In genomic region chr5:150065346-150065745, GRCh38 we compare ENCODE assay signal across 14 cellular contexts. TPM values are rescaled to one million over a fixed set of nuclear protein-coding genes. Genes with fewer than 3 reads are reported as not detected.
A peak's percentile ranks its signal among the peaks of the same experiment; 100 is the strongest.
DNase-seq lines count a peak whose midpoint lies in the region; ATAC-seq and TF ChIP-seq lines count a peak whose summit lies in the region.
"Had no signal": no experiment of that assay in that cellular context is flagged by ENCODE, and none has a peak within 500 bp of the region (broad histone marks: within the 10 kb centered on the region; RNA-seq: fewer than 3 reads in every experiment).

No MANE protein-coding gene starts in this region.

- H3K4me2 ChIP-seq in GM23248 (ENCODE audit: unreplicated experiment) = peak overlapping the region; percentile 37
- peak overlapping the region; percentile 51 for H3K4me2 ChIP-seq in skeletal muscle satellite cell (ENCODE audit: low read length)

- intact Hi-C loops in left cardiac atrium (cut with DNase I) (no loop called here), stomach (cut with DNase I; ENCODE audit: low total_unique reads) (no loop called here)

- peak overlapping the region; percentile 2; the same call in 1 of the 2 replicates for H3K4me3 ChIP-seq in GM23248
- H3K4me3 ChIP-seq in adipocyte (ENCODE audit: low read length) = no peak overlapping the region
- peak overlapping the region; percentile 28 for H3K4me3 ChIP-seq in skeletal muscle satellite cell (ENCODE audit: low read length)
- H3K4me3 ChIP-seq in stomach = no peak overlapping the region
- H3K4me3 ChIP-seq: adrenal gland had no signal

- in situ Hi-C loops in GM23248 (cut with MboI) = no loop called here
- in situ Hi-C loops in G401 (cut with HindIII; ENCODE audit: low sequenced_read_pairs) = no loop called here

- no peaks in the 10 kb centered on the region for H3K9me3 ChIP-seq in GM23248 (ENCODE audit: low read depth)
- H3K9me3 ChIP-seq in adipocyte (ENCODE audit: control insufficient read depth, low read length) = no peaks in the 10 kb centered on the region
- no peaks in the 10 kb centered on the region for H3K9me3 ChIP-seq in skeletal muscle satellite cell (replicated peaks; ENCODE audit: low read length)
- no peaks in the 10 kb centered on the region for H3K9me3 ChIP-seq in stomach
- H3K9me3 ChIP-seq: adrenal gland had no signal

- ATAC-seq in left cardiac atrium = peak; percentile 42 to 69

- no peaks in the 10 kb centered on the region for H4K20me1 ChIP-seq in GM23248 (ENCODE audit: insufficient read depth)

- peaks cover 20% of the 10 kb centered on the region for H3F3A ChIP-seq in GM23248 (ENCODE audit: insufficient read depth)

- H3K27me3 Mint-ChIP-seq in glutamatergic neuron (ENCODE audit: unreplicated experiment) = no peaks in the 10 kb centered on the region

- no peak overlapping the region for H3K27ac Mint-ChIP-seq in glutamatergic neuron (ENCODE audit: unreplicated experiment)
- H3K27ac Mint-ChIP-seq: activated CD4-positive, alpha-beta memory T cell treated with anti-CD3 and anti-CD28 coated beads, Interleukin-2, amount 10 ng/mL, durations not matched to agents 7 days and 5 days had no signal

- no peak overlapping the region for H3K4me3 Mint-ChIP-seq in glutamatergic neuron (ENCODE audit: unreplicated experiment)
- H3K4me3 Mint-ChIP-seq: activated CD4-positive, alpha-beta memory T cell treated with anti-CD3 and anti-CD28 coated beads, Interleukin-2, amount 10 ng/mL, durations not matched to agents 7 days and 5 days had no signal

- H3K79me2 ChIP-seq in GM23248 (ENCODE audit: insufficient read depth) = no peaks in the 10 kb centered on the region

- WGBS in GM23248 (ENCODE audit: low coverage in 1 of 2, low lambda C conversion rate in 2 of 2, missing lambda C conversion rate in 2 of 2), 2 experiments = 20 to 38% methylated on average over 6 of the region's 6 CpGs
- 71 to 86% (median 76%) methylated on average over 5 to 6 of the region's 6 CpGs for WGBS in stomach, 5 donors

- H3K9me3 Mint-ChIP-seq in glutamatergic neuron (ENCODE audit: unreplicated experiment) = peaks cover 1% of the 10 kb centered on the region
- H3K9me3 Mint-ChIP-seq: activated CD4-positive, alpha-beta memory T cell treated with anti-CD3 and anti-CD28 coated beads, Interleukin-2, amount 10 ng/mL, durations not matched to agents 7 days and 5 days had no signal

- H3K27me3 ChIP-seq in GM23248 (replicated peaks; ENCODE audit: insufficient read depth) = no peaks in the 10 kb centered on the region
- no peaks in the 10 kb centered on the region for H3K27me3 ChIP-seq in adipocyte (replicated peaks; ENCODE audit: control insufficient read depth, insufficient read depth, low read length)
- no peaks in the 10 kb centered on the region for H3K27me3 ChIP-seq in skeletal muscle satellite cell (ENCODE audit: control insufficient read depth, insufficient read depth, low read length)
- H3K27me3 ChIP-seq in stomach = no peaks in the 10 kb centered on the region
- H3K27me3 ChIP-seq: adrenal gland had no signal

- H3K4me1 Mint-ChIP-seq in glutamatergic neuron (ENCODE audit: low read depth, unreplicated experiment) = no peaks in the 10 kb centered on the region

- H3K36me3 Mint-ChIP-seq in glutamatergic neuron (ENCODE audit: unreplicated experiment) = no peaks in the 10 kb centered on the region

- TF ChIP-seq POLR2A in stomach (IDR thresholded peaks at IDR 0.05) = no peak

- H3K27ac ChIP-seq in GM23248 (peak overlapping the region; percentile 62), stomach (peak overlapping the region in 1 of 5 donors; percentile 53)
- H3K27ac ChIP-seq: epithelial cell of prostate had no signal

- no peaks in the 10 kb centered on the region for H3K36me3 ChIP-seq in GM23248 (ENCODE audit: low read depth)
- no peaks in the 10 kb centered on the region for H3K36me3 ChIP-seq in adipocyte (ENCODE audit: control insufficient read depth, insufficient read depth, low read length, severe bottlenecking)
- no peaks in the 10 kb centered on the region for H3K36me3 ChIP-seq in skeletal muscle satellite cell (ENCODE audit: insufficient read depth, low read length)
- H3K36me3 ChIP-seq in stomach = peaks cover 0 to 16% (median 4%) of the 10 kb centered on the region in 4 donors
- H3K36me3 ChIP-seq: adrenal gland had no signal

- H3K4me1 ChIP-seq in GM23248 (ENCODE audit: insufficient read depth) (peaks cover 34% of the 10 kb centered on the region), adipocyte (ENCODE audit: control insufficient read depth, insufficient read depth, low read length) (peaks cover 25% of the 10 kb centered on the region), skeletal muscle satellite cell (ENCODE audit: control insufficient read depth, insufficient read depth, low read length) (peaks cover 45% of the 10 kb centered on the region), stomach (peaks cover 0 to 25% (median 0%) of the 10 kb centered on the region in 4 donors)

- H3K9ac ChIP-seq in GM23248 (0 out of 2 replicates have a peak overlapping the region, but pooled peaks have one; percentile 20), adipocyte (ENCODE audit: low read length) (peak overlapping the region; percentile 4), skeletal muscle satellite cell (ENCODE audit: low read depth, low read length) (peak overlapping the region; percentile 35)

- DNase-seq in GM23248 = peak; percentile 69
- peak; percentile 30 for DNase-seq in adipocyte (ENCODE audit: low read depth)
- DNase-seq in left cardiac atrium = peak; percentile 53
- no peak for DNase-seq in glutamatergic neuron
- DNase-seq in NCI-H526 (lab: John Stamatoyannopoulos, UW) = no peak
- no peak for DNase-seq in stomach
- DNase-seq in G401 (ENCODE audit: low spot score) = no peak
- DNase-seq: activated CD4-positive, alpha-beta memory T cell treated with anti-CD3 and anti-CD28 coated beads, Interleukin-2, amount 10 ng/mL, durations not matched to agents 7 days and 5 days; Calu3; NCI-H510A; retina had no signal

- H2AFZ ChIP-seq in GM23248 = peak overlapping the region; percentile 23; the same call in 1 of the 2 replicates

- no peak for TF ChIP-seq EP300 in stomach (IDR thresholded peaks at IDR 0.05)

- TF ChIP-seq CTCF in glutamatergic neuron (IDR thresholded peaks at IDR 0.05; ENCODE audit: partially characterized antibody, unreplicated experiment) = no peak
- TF ChIP-seq CTCF in stomach (IDR thresholded peaks at IDR 0.05) = no peak

- H3K9me2 ChIP-seq in GM23248 (ENCODE audit: insufficient read depth) = no peaks in the 10 kb centered on the region

RNA-seq across cellular contexts. Expression of gene CSF1R, which starts 21.0 kb away (rescaled TPM):
- 0.63 TPM in 1 of 2 replicates, not detected in the other for total RNA-seq in GM23248 (2014; rRNA removed; shearing (Covaris generic))
- polyA plus RNA-seq in GM23248 (2016; fragmentation: Nextera tagmentation; extraction: Ambion mirVana) (0.48 and 0.56 TPM in 2 replicates), stomach (10 to 100 TPM in 1 of 3 donors, 1 to 10 TPM in 2; 3.0 to 10.2 (median 8.5) TPM)
- total RNA-seq in left cardiac atrium (10 to 100 TPM; 18.3 to 41.6 TPM), glutamatergic neuron (ENCODE audit: unreplicated experiment) (not detected), stomach (100 to 1,000 TPM in 1 of 5 donors, 10 to 100 TPM in 4; 17.8 to 235 (median 34.9) TPM)
- total RNA-seq in skeletal muscle satellite cell (2012; rRNA removed) = 0.22 TPM in 1 of 2 replicates, not detected in the other
- 0.43 and 1.1 TPM in 2 replicates for total RNA-seq in G401 (2014; rRNA removed; shearing (Covaris generic))
- total RNA-seq: Calu3 had no signal

Comparison
In these comparisons a context has a peak if more than half of its experiments do, and no peak if none do; other contexts are left out.
1. DNase-seq: peak in GM23248 (single experiment), adipocyte (single experiment) and left cardiac atrium (single experiment); none in glutamatergic neuron (single experiment), NCI-H526 (0 of 2), stomach (single experiment) and G401 (single experiment).
2. H3K4me3 ChIP-seq: peak in GM23248 (single experiment) and skeletal muscle satellite cell (single experiment); none in adipocyte (single experiment) and stomach (0 of 4).
3. Peak in every context shown above with its lines, with median percentiles within 50 percentile points of each other: H3K9ac ChIP-seq.